ENCODE assay signal across 8 cellular contexts in the genomic region with DNA sequence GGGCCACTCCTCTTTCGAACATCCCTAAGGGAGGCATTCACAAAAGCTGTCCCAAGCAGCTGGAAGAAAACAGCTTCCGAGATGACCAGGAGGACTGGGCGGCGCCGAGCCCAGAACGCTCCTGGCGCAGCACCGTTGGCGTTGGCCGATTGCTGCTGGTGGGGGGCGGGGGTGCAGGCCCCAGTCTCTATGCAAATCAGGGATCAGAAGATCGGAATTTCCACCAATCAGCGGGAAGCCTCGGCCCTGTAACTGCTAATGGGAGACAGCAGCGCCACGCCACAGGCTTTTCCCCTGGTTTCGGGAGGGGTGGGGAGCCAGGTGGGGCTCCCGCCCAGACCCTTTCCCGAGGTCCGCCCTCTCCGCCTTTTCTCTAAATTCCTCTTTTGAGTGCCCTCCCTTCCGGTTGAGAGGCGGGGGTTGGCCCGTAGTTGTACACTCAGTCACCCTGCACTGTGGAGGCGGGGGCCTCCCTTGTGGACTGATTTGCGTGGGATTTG. TPM values are rescaled to one million over a fixed set of nuclear protein-coding genes. Genes with fewer than 3 reads are reported as not detected.
DNase-seq lines count a peak whose midpoint lies in the region; ATAC-seq and TF ChIP-seq lines count a peak whose summit lies in the region.

No MANE protein-coding gene starts in this region.

- H3K79me2 ChIP-seq in PC-3 (ENCODE audit: low read length) = no peaks in the 10 kb centered on the region

- DNase-seq in NCI-H1417 treated with DMSO at 0.1 percent for 48 hours (lab: John Stamatoyannopoulos, UW) = peak; percentile 36
- DNase-seq in body of pancreas = peak; percentile 84 to 96 (median 92)
- peak; percentile 94 for DNase-seq in iPS-NIHi11 (ENCODE audit: low spot score)
- peak; percentile 69 for DNase-seq in skeletal muscle cell (ENCODE audit: low read depth)
- DNase-seq in PC-3 = no peak
- no peak for DNase-seq in NCI-H1092 (lab: John Stamatoyannopoulos, UW)

- H3K4me3 ChIP-seq in body of pancreas = no peak overlapping the region
- peak overlapping the region; percentile 31 for H3K4me3 ChIP-seq in skeletal muscle cell (ENCODE audit: low read depth, low read length)
- H3K4me3 ChIP-seq in PC-3 (ENCODE audit: low read length) = no peak overlapping the region

- no peaks in the 10 kb centered on the region for H3F3A ChIP-seq in PC-3 (ENCODE audit: low read length, unreplicated experiment)

- H4K20me1 ChIP-seq in PC-3 (ENCODE audit: low read length) = no peaks in the 10 kb centered on the region

- POLR2A ChIA-PET in PC-3 (lab: Charles Lee; ENCODE audit: unreplicated experiment) = no interaction called here

- H3K4me2 ChIP-seq in PC-3 (ENCODE audit: low read length) = no peak overlapping the region

- TF ChIP-seq CTCF in body of pancreas (IDR thresholded peaks at IDR 0.05) (peak in 1 of 7 experiments; percentile 4), PC-3 (conservative IDR thresholded peaks at IDR 0.05; ENCODE audit: low read depth, low read length) (no peak)

- H3K4me1 ChIP-seq in body of pancreas (no peaks in the 10 kb centered on the region), PC-3 (ENCODE audit: insufficient read depth, low read length) (peaks cover 10% of the 10 kb centered on the region)

- no peaks in the 10 kb centered on the region for H3K9me2 ChIP-seq in PC-3 (replicated peaks; ENCODE audit: low read length)

- ATAC-seq in body of pancreas = peak; percentile 92
- ATAC-seq in PC-3 = no peak
- no peak for ATAC-seq in HG02610 (IDR thresholded peaks at IDR 0.05; ENCODE audit: unreplicated experiment)

- no peaks in the 10 kb centered on the region for H3K9me3 ChIP-seq in body of pancreas
- no peaks in the 10 kb centered on the region for H3K9me3 ChIP-seq in PC-3 (ENCODE audit: low read length)

- no peak overlapping the region for H3K9ac ChIP-seq in PC-3 (ENCODE audit: low read length)

- H3K27me3 ChIP-seq in body of pancreas (no peaks in the 10 kb centered on the region), PC-3 (ENCODE audit: low read length) (no peaks in the 10 kb centered on the region)

- BruUV-seq in PC-3 (replicated peaks; lab: Mats Ljungman, UMichigan) = no TSS peak

- 15 to 41% methylated on average over 13 to 26 of the region's 26 CpGs for WGBS in body of pancreas, 2 donors

- CTCF ChIA-PET in PC-3 (lab: Charles Lee) = no interaction called here

- H2AFZ ChIP-seq in PC-3 (ENCODE audit: low read length) = no peak overlapping the region

- intact Hi-C loops in body of pancreas (cut with DNase I) (no loop called here), PC-3 (cut with micrococcal nuclease) (no loop called here)

- peak; percentile 65 for TF ChIP-seq POLR2A in GM19193 (IDR thresholded peaks at IDR 0.05; ENCODE audit: extremely low read depth, insufficient read depth, insufficient read length)
- peak; percentile 39 to 82 (median 77) for TF ChIP-seq POLR2A in body of pancreas (IDR thresholded peaks at IDR 0.05)

- H3K27ac ChIP-seq in body of pancreas = peak overlapping the region; percentile 7 to 78 (median 75)
- H3K27ac ChIP-seq in PC-3 (ENCODE audit: low read length) = no peak overlapping the region

- H3K36me3 ChIP-seq in body of pancreas (replicated peaks in 1 of 2; ENCODE audit: insufficient read depth in 1 of 2, low read depth in 2 of 2) = peaks cover 0 to 2% of the 10 kb centered on the region in 2 donors
- no peaks in the 10 kb centered on the region; the same call in 1 of the 2 replicates for H3K36me3 ChIP-seq in PC-3 (ENCODE audit: low read depth, low read length)

RNA-seq across cellular contexts. Expression of a gene that starts 27.0 kb away (rescaled TPM):
- total RNA-seq in body of pancreas (10 to 100 TPM; 10.1 to 14.5 TPM), PC-3 (2014; rRNA removed) (28.8 and 34.3 TPM in 2 replicates)

RNA-seq across cellular contexts. Expression of a gene that starts 56.2 kb away (rescaled TPM):
- total RNA-seq in body of pancreas (10 to 100 TPM; 62.6 to 75.0 TPM), PC-3 (2014; rRNA removed) (124 and 152 TPM in 2 replicates)

Comparison
In these comparisons a context has a peak if more than half of its experiments do, and no peak if none do; other contexts are left out.
1. DNase-seq: peak in NCI-H1417 treated with DMSO at 0.1 percent for 48 hours (single experiment), body of pancreas (4 of 4), iPS-NIHi11 (single experiment) and skeletal muscle cell (single experiment); none in PC-3 (single experiment) and NCI-H1092 (single experiment).